Comparison of ENCODE assay signal across 12 cellular contexts in genomic region chr13:109271991-109272454, GRCh38.
A peak's percentile ranks its signal among the peaks of the same experiment; 100 is the strongest.
DNase-seq lines count a peak whose midpoint lies in the region; ATAC-seq, FAIRE-seq and TF ChIP-seq lines count a peak whose summit lies in the region.
"Had no signal": no experiment of that assay in that cellular context is flagged by ENCODE, and none has a peak within 500 bp of the region (broad histone marks: within the 10 kb centered on the region; RNA-seq: fewer than 3 reads in every experiment).

No MANE protein-coding gene starts in this region.

- no TSS peak for BruUV-seq in K562 (replicated peaks; lab: Mats Ljungman, UMichigan)

- H3K27me3 ChIP-seq in K562 (ENCODE audit: control insufficient read depth in 2 of 2, insufficient read depth in 2 of 2, low read length in 2 of 2) (no peaks in the 10 kb centered on the region), mesendoderm (ENCODE audit: insufficient read depth, low read length, poor library complexity) (no peaks in the 10 kb centered on the region)

- H3K4ac ChIP-seq in mesendoderm (ENCODE audit: low read depth, low read length), result no peak overlapping the region

- CTCF ChIA-PET in K562 (lab: Yijun Ruan, JAX; ENCODE audit: low intra/inter-chr PET ratio), result no interaction called here

- no peaks in the 10 kb centered on the region for H3K9me1 ChIP-seq in K562 (ENCODE audit: control insufficient read depth, insufficient read depth, low read length)

- no peaks in the 10 kb centered on the region for H4K20me1 ChIP-seq in K562 (replicated peaks; ENCODE audit: control insufficient read depth, insufficient read depth, low read length)

- no peak overlapping the region for H3K23ac ChIP-seq in mesendoderm (ENCODE audit: low read length)

- POLR2A ChIA-PET in K562 (lab: Yijun Ruan, JAX), result no interaction called here

- no peak overlapping the region for H2AK5ac ChIP-seq in mesendoderm (ENCODE audit: low read length)

- no peaks in the 10 kb centered on the region for H3K79me1 ChIP-seq in mesendoderm (ENCODE audit: low read length)

- intact Hi-C loops in K562 (cut with micrococcal nuclease), result no loop called here

- H3K27ac ChIP-seq in K562 (ENCODE audit: extremely low read depth, low read depth, low read length) (no peak overlapping the region), mesendoderm (ENCODE audit: low read depth, low read length) (no peak overlapping the region)
- H3K27ac ChIP-seq: C4-2B had no signal

- no peak overlapping the region for H4K5ac ChIP-seq in mesendoderm (ENCODE audit: low read length)

- no peak overlapping the region for H4K8ac ChIP-seq in mesendoderm (ENCODE audit: low read depth, low read length)

- TF ChIP-seq RAD21 in K562 (CRISPR knock-in tag; conservative IDR thresholded peaks at IDR 0.05 in 1 of 2, IDR thresholded peaks at IDR 0.05 in 1 of 2), result no peak

- in situ Hi-C loops in K562 (cut with MboI), result no loop called here

- no peaks in the 10 kb centered on the region for H3K4me1 ChIP-seq in K562 (replicated peaks in 1 of 2; ENCODE audit: control insufficient read depth in 2 of 2, insufficient read depth in 2 of 2, low read length in 2 of 2)
- no peaks in the 10 kb centered on the region for H3K4me1 ChIP-seq in mesendoderm (ENCODE audit: control insufficient read depth, low read depth, low read length)

- H3K9ac ChIP-seq in K562 (ENCODE audit: insufficient read depth in 1 of 2, low read depth in 2 of 2, low read length in 2 of 2) (no peak overlapping the region), mesendoderm (ENCODE audit: low read length) (no peak overlapping the region)

- H3K79me2 ChIP-seq in K562 (ENCODE audit: control insufficient read depth, insufficient read depth, low read length), result no peaks in the 10 kb centered on the region
- H3K79me2 ChIP-seq in mesendoderm (ENCODE audit: control insufficient read depth, insufficient read depth, low read length), result no peaks in the 10 kb centered on the region

- H3K9me3 ChIP-seq in K562 (replicated peaks; ENCODE audit: control insufficient read depth, insufficient read depth, low read depth, low read length), result no peaks in the 10 kb centered on the region

- H3K56ac ChIP-seq in mesendoderm (ENCODE audit: low read length), result no peak overlapping the region

- 0% methylated on average over 5 of the region's 5 CpGs for WGBS in K562 (ENCODE audit: insufficient coverage, low coverage, missing lambda C conversion rate)
- WGBS in mesendoderm (ENCODE audit: extremely low coverage, insufficient coverage, low lambda C conversion rate), result no CpG with 5 or more reads among the region's 5 CpGs

- no peak overlapping the region for H3K4me3 ChIP-seq in K562
- no peak overlapping the region for H3K4me3 ChIP-seq in mesendoderm (ENCODE audit: low read length)
- H3K4me3 ChIP-seq: lung had no signal

- H2AFZ ChIP-seq in K562 (ENCODE audit: low read depth, low read length), result no peak overlapping the region

- FAIRE-seq in K562 (lab: Jason Lieb, UNC), result no peak

- H3K4me2 ChIP-seq in K562 (ENCODE audit: insufficient read depth, low read length) (no peak overlapping the region), mesendoderm (ENCODE audit: low read length) (no peak overlapping the region)

- DNase-seq in ELF-1 (ENCODE audit: low read depth, low spot score), result peak; percentile 69
- DNase-seq in NCI-H524 (lab: John Stamatoyannopoulos, UW), result peak; percentile 54 to 73
- peak in 1 of 4 experiments; percentile 2 for DNase-seq in K562 (ENCODE audit: extremely low read depth in 1 of 4, low spot score in 3 of 4)
- peak; percentile 45 for DNase-seq in mesendoderm
- DNase-seq in cerebellar cortex (ENCODE audit: low spot score), result no peak
- DNase-seq in activated gamma-delta T cell (lab: John Stamatoyannopoulos, UW), result no peak
- DNase-seq: head of caudate nucleus, NCI-H187 treated with DMSO at 0.1 percent for 48 hours had no signal

- no peak overlapping the region for H2BK5ac ChIP-seq in mesendoderm (ENCODE audit: low read length)

- 0 out of 3 replicates have a peak, but pooled peaks have one; percentile 38 for ATAC-seq in K562
- no peak for ATAC-seq in GM19395 (IDR thresholded peaks at IDR 0.05; ENCODE audit: unreplicated experiment)
- no peak for ATAC-seq in GM19035 (IDR thresholded peaks at IDR 0.05; ENCODE audit: unreplicated experiment)

- TF ChIP-seq CTCF in K562 (IDR thresholded peaks at IDR 0.05 in 2 of 3, conservative IDR thresholded peaks at IDR 0.05 in 1 of 3; ENCODE audit: insufficient read depth in 2 of 3, low read depth in 1 of 3, low read length in 3 of 3), result no peak

- TF ChIP-seq POLR2A in K562 (conservative IDR thresholded peaks at IDR 0.05), result no peak

- no peaks in the 10 kb centered on the region for H3K36me3 ChIP-seq in K562 (ENCODE audit: control insufficient read depth, insufficient read depth, low read length)
- no peaks in the 10 kb centered on the region for H3K36me3 ChIP-seq in mesendoderm (ENCODE audit: control insufficient read depth, insufficient read depth, low read length)

- no peak for TF ChIP-seq EP300 in K562 (IDR thresholded peaks at IDR 0.05; ENCODE audit: low read length)

- peak overlapping the region; percentile 96 for H2BK120ac ChIP-seq in mesendoderm (ENCODE audit: low read depth, low read length)

- H3K18ac ChIP-seq in mesendoderm (ENCODE audit: low read length), result peak overlapping the region; percentile 88

- H2BK15ac ChIP-seq in mesendoderm (replicated peaks; ENCODE audit: low read depth), result no peak overlapping the region

TF ChIP-seq in K562, 482 proteins besides CTCF, POLR2A, EP300 and RAD21 (continues in another document):
- no peak for TF ChIP-seq THAP7 (CRISPR knock-in tag; IDR thresholded peaks at IDR 0.05)
- no peak for TF ChIP-seq PRPF4 (IDR thresholded peaks at IDR 0.05; ENCODE audit: insufficient read depth, low read depth, low read length, poor library complexity, severe bottlenecking)
- TF ChIP-seq SMARCB1 (IDR thresholded peaks at IDR 0.05; ENCODE audit: insufficient read length, low read depth), result no peak
- no peak for TF ChIP-seq ZNF655 (CRISPR knock-in tag; IDR thresholded peaks at IDR 0.05)
- TF ChIP-seq IRF9 (tag; IDR thresholded peaks at IDR 0.05), result no peak
- no peak for TF ChIP-seq TFAM (CRISPR knock-in tag; conservative IDR thresholded peaks at IDR 0.05)
- TF ChIP-seq HNRNPUL1 (IDR thresholded peaks at IDR 0.05; ENCODE audit: low read length), result no peak
- no peak for TF ChIP-seq CXXC5 (CRISPR knock-in tag; IDR thresholded peaks at IDR 0.05)
- no peak for TF ChIP-seq ZNF561 (CRISPR knock-in tag; conservative IDR thresholded peaks at IDR 0.05)
- TF ChIP-seq POLR2AphosphoS5 (IDR thresholded peaks at IDR 0.05; ENCODE audit: control insufficient read depth, insufficient read depth, low read depth, low read length), result no peak
- TF ChIP-seq ZFP36 (IDR thresholded peaks at IDR 0.05; ENCODE audit: low read depth, low read length, partially characterized antibody), result no peak
- TF ChIP-seq SRSF3 (IDR thresholded peaks at IDR 0.05; ENCODE audit: insufficient read depth, low read length), result no peak
- TF ChIP-seq ZNF41 (CRISPR knock-in tag; conservative IDR thresholded peaks at IDR 0.05), result no peak
- no peak for TF ChIP-seq ZNF740 (CRISPR knock-in tag; IDR thresholded peaks at IDR 0.05)
- no peak for TF ChIP-seq ZNF740 (tag; IDR thresholded peaks at IDR 0.05)

Comparison
In these comparisons a context has a peak if more than half of its experiments do, and no peak if none do; other contexts are left out.
1. DNase-seq: peak in ELF-1 (single experiment), NCI-H524 (2 of 2) and mesendoderm (single experiment); none in cerebellar cortex (single experiment) and activated gamma-delta T cell (single experiment).